In genomic region chr2:23637011-23637778, GRCh38 we compare ENCODE assay signal across 12 cellular contexts.
DNase-seq lines count a peak whose midpoint lies in the region; ATAC-seq, FAIRE-seq and TF ChIP-seq lines count a peak whose summit lies in the region.
"Had no signal": no experiment of that assay in that cellular context is flagged by ENCODE, and none has a peak within 500 bp of the region (broad histone marks: within the 10 kb centered on the region; RNA-seq: fewer than 3 reads in every experiment).

No MANE protein-coding gene starts in this region.

- peaks cover 14% of the 10 kb centered on the region for H3K4me1 ChIP-seq in neural progenitor cell

- peak overlapping the region; percentile 91 for H3K27ac Mint-ChIP-seq in neural progenitor cell
- H3K27ac Mint-ChIP-seq: progenitor cell of endocrine pancreas had no signal

- H3K4me3 ChIP-seq in fibroblast of mammary gland (ENCODE audit: control insufficient read depth, low read depth, low read length): no peak overlapping the region
- H3K4me3 ChIP-seq in neural progenitor cell: no peak overlapping the region

- H3K4me2 ChIP-seq in neural progenitor cell: peak overlapping the region; percentile 12

- TF ChIP-seq CTCF in fibroblast of mammary gland (conservative IDR thresholded peaks at IDR 0.05; ENCODE audit: control insufficient read depth, insufficient read depth, low read depth, low read length): no peak
- no peak for TF ChIP-seq CTCF in neural progenitor cell (IDR thresholded peaks at IDR 0.05)

- no peaks in the 10 kb centered on the region for H3K27me3 Mint-ChIP-seq in neural progenitor cell (ENCODE audit: insufficient read depth, low read depth)

- FAIRE-seq in frontal cortex (lab: Jason Lieb, UNC): no peak
- FAIRE-seq: bronchial epithelial cell had no signal

- peaks cover 11% of the 10 kb centered on the region for H3K36me3 Mint-ChIP-seq in neural progenitor cell

- no peaks in the 10 kb centered on the region for H3K9me3 Mint-ChIP-seq in neural progenitor cell

- no peaks in the 10 kb centered on the region for H3K27me3 ChIP-seq in neural progenitor cell

- H4K20me1 ChIP-seq in neural progenitor cell (ENCODE audit: low read depth): no peaks in the 10 kb centered on the region

- no peaks in the 10 kb centered on the region for H3K79me2 ChIP-seq in neural progenitor cell (ENCODE audit: low read depth)

- no peaks in the 10 kb centered on the region for H3K9me3 ChIP-seq in neural progenitor cell (ENCODE audit: low read depth)

- H3K4me1 Mint-ChIP-seq in neural progenitor cell: peaks cover 24% of the 10 kb centered on the region

- DNase-seq in AG08395 (ENCODE audit: low spot score) (peak; percentile 77), NCI-H226 (peak; percentile 73), fibroblast of mammary gland (ENCODE audit: low read depth) (peak; percentile 67), neural progenitor cell (ENCODE audit: low spot score) (peak; percentile 77), caudate nucleus (lab: John Stamatoyannopoulos, UW) (no peak), frontal cortex (ENCODE audit: low spot score in 2 of 2) (no peak)
- DNase-seq: NCI-H1417 treated with DMSO at 0.1 percent for 48 hours had no signal

- H3K27ac ChIP-seq in neural progenitor cell (peak overlapping the region; percentile 72), caudate nucleus (ENCODE audit: low read depth, low read length) (no peak overlapping the region)
- H3K27ac ChIP-seq: C4-2B had no signal

- H2AFZ ChIP-seq in neural progenitor cell (replicated peaks): peak overlapping the region; percentile 23

- no peaks in the 10 kb centered on the region for H3K36me3 ChIP-seq in neural progenitor cell

- H3K4me3 Mint-ChIP-seq in neural progenitor cell: no peak overlapping the region

- peaks cover 14% of the 10 kb centered on the region for H3F3A ChIP-seq in neural progenitor cell (ENCODE audit: low read depth)

- H3K9ac ChIP-seq in neural progenitor cell: no peak overlapping the region

- no peak for ATAC-seq in GM19023 (IDR thresholded peaks at IDR 0.05; ENCODE audit: unreplicated experiment)
- no peak for ATAC-seq in GM21423 (IDR thresholded peaks at IDR 0.05; ENCODE audit: unreplicated experiment)

Comparison
In these comparisons a context has a peak if more than half of its experiments do, and no peak if none do; other contexts are left out.
1. DNase-seq: peak in AG08395 (single experiment), NCI-H226 (single experiment), fibroblast of mammary gland (single experiment) and neural progenitor cell (single experiment); none in caudate nucleus (0 of 61) and frontal cortex (0 of 2).